In the genomic region with DNA sequence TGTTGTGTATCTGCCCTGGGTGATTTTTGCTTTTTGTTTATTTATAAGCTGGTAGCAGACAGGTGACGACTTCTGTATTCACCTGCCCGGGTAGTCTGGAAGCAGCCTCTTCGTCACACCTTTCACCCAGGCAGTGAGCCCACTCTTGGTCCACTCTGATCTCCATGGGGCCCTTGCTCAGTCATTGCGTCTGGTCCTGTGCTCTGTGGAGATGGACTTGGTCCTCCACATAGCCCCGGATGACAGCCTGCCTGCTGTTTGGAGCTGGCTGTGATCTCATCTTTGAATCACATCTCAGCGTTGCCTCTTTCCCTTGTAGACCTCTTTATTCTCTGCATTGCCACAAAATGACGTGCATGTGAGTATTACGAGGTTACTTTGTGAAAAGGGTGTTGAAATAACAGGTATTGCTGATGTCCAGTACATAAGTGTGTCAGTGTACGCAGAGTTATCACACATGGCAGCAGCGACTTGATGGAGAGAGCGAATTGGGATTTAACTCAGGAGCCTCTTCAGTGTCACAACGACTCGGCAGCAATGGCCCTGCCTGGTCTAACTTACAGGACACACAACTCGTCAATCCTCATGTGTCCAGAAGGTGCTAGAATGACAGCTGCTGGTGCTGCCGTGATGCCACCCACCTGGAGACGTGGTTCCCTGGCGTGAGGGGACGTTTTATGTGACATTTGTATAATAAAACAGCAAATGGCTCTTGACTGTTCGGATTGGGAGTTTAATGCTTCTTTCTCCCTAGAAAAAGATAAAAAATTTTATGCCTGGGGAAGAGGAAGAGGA, we compare ENCODE assay signal across 27 cellular contexts. TPM values are rescaled to one million over a fixed set of nuclear protein-coding genes. Genes with fewer than 3 reads are reported as not detected.
DNase-seq lines count a peak whose midpoint lies in the region; ATAC-seq and TF ChIP-seq lines count a peak whose summit lies in the region.
"Had no signal": no experiment of that assay in that cellular context is flagged by ENCODE, and none has a peak within 500 bp of the region (broad histone marks: within the 10 kb centered on the region; RNA-seq: fewer than 3 reads in every experiment).

No MANE protein-coding gene starts in this region.

- H3K4me2 ChIP-seq in GM23338: 0 out of 2 replicates have a peak overlapping the region, but pooled peaks have one; percentile 80
- H3K4me2 ChIP-seq: BLaER1 treated with 17β-estradiol and CSF1 and Interleukin-3, amounts not matched to agents 10 nM and 100 nM had no signal

- peak overlapping the region in 1 of 7 donors; percentile 70 for H3K27ac Mint-ChIP-seq in CD14-positive monocyte
- H3K27ac Mint-ChIP-seq in GM23338: no peak overlapping the region
- H3K27ac Mint-ChIP-seq in nephron progenitor cell: no peak overlapping the region
- no peak overlapping the region for H3K27ac Mint-ChIP-seq in activated T-helper 1 cell treated with anti-CD3 and anti-CD28 coated beads, Interleukin-12 subunit alpha, Interleukin-12 subunit beta, Interleukin-2, Interleukin-4 antibody, amounts not matched to agents 30 ng/mL and 10 ng/mL and 1 ng/mL, durations not matched to agents 14 hours and 24 hours and 36 hours
- H3K27ac Mint-ChIP-seq: activated T-cell treated with anti-CD3 and anti-CD28 coated beads, Interleukin-2, amount 50 U/mL, for 72 hours; dendritic cell treated with granulocyte-macrophage colony-stimulating factor and Interleukin-4, amounts not matched to agents 40 ng/mL and 50 ng/mL, for 4 days; T-helper 1 cell treated with Interleukin-12 subunit alpha and Interleukin-12 subunit beta and Interleukin-4 antibody, amounts not matched to agents 30 μg/mL and 1 μg/mL, for 36 hours had no signal

- ATAC-seq in GM23338 (no peak), GM21423 (IDR thresholded peaks at IDR 0.05; ENCODE audit: unreplicated experiment) (no peak)
- ATAC-seq: activated T-cell treated with anti-CD3 and anti-CD28 coated beads, Interleukin-2, amount 50 U/mL, for 72 hours; K562; left lung; SK-N-SH treated with all-trans-retinoic acid at 6 μM for 48 hours had no signal

- H3K4me3 ChIP-seq in GM23338: no peak overlapping the region
- H3K4me3 ChIP-seq: BLaER1 treated with 17β-estradiol and CSF1 and Interleukin-3, amounts not matched to agents 10 nM and 100 nM; K562; left lung had no signal

- no peaks in the 10 kb centered on the region for H3K9me2 ChIP-seq in GM23338 (ENCODE audit: insufficient read depth)

- no peaks in the 10 kb centered on the region for H3K4me1 Mint-ChIP-seq in CD14-positive monocyte
- H3K4me1 Mint-ChIP-seq in GM23338: peaks cover 39% of the 10 kb centered on the region
- peaks cover 39% of the 10 kb centered on the region for H3K4me1 Mint-ChIP-seq in nephron progenitor cell
- no peaks in the 10 kb centered on the region for H3K4me1 Mint-ChIP-seq in activated T-helper 1 cell treated with anti-CD3 and anti-CD28 coated beads, Interleukin-12 subunit alpha, Interleukin-12 subunit beta, Interleukin-2, Interleukin-4 antibody, amounts not matched to agents 30 ng/mL and 10 ng/mL and 1 ng/mL, durations not matched to agents 14 hours and 24 hours and 36 hours (ENCODE audit: low read depth)
- H3K4me1 Mint-ChIP-seq: central memory CD8-positive, alpha-beta T cell had no signal

- no peaks in the 10 kb centered on the region for H3K36me3 ChIP-seq in GM23338 (ENCODE audit: insufficient read depth)
- H3K36me3 ChIP-seq: BLaER1 treated with 17β-estradiol and CSF1 and Interleukin-3, amounts not matched to agents 10 nM and 100 nM; left lung had no signal

- TF ChIP-seq CTCF in CD14-positive monocyte (IDR thresholded peaks at IDR 0.05): no peak
- TF ChIP-seq CTCF in GM23338 (conservative IDR thresholded peaks at IDR 0.05; ENCODE audit: low read depth in 2 of 2): no peak
- no peak for TF ChIP-seq CTCF in nephron progenitor cell (IDR thresholded peaks at IDR 0.05)

- no peaks in the 10 kb centered on the region for H3K79me2 ChIP-seq in GM23338 (replicated peaks; ENCODE audit: insufficient read depth)

- peaks cover 35 to 48% (median 37%) of the 10 kb centered on the region in 3 donors for H3K27me3 Mint-ChIP-seq in CD14-positive monocyte (ENCODE audit: low read depth in 3 of 3)
- peaks cover 37% of the 10 kb centered on the region for H3K27me3 Mint-ChIP-seq in GM23338 (ENCODE audit: insufficient read depth, low read depth, poor library complexity)
- H3K27me3 Mint-ChIP-seq in nephron progenitor cell (ENCODE audit: low read depth, poor library complexity): peaks cover 25% of the 10 kb centered on the region
- H3K27me3 Mint-ChIP-seq in activated T-helper 1 cell treated with anti-CD3 and anti-CD28 coated beads, Interleukin-12 subunit alpha, Interleukin-12 subunit beta, Interleukin-2, Interleukin-4 antibody, amounts not matched to agents 30 ng/mL and 10 ng/mL and 1 ng/mL, durations not matched to agents 14 hours and 24 hours and 36 hours (ENCODE audit: insufficient read depth): peaks cover 25% of the 10 kb centered on the region

- peaks cover 11% of the 10 kb centered on the region for H3K4me1 ChIP-seq in GM23338 (ENCODE audit: insufficient read depth)

- H3F3A ChIP-seq in GM23338 (replicated peaks; ENCODE audit: low read depth): no peaks in the 10 kb centered on the region

- no peak overlapping the region for H3K27ac ChIP-seq in GM23338 (ENCODE audit: low read depth)
- H3K27ac ChIP-seq: BLaER1 treated with 17β-estradiol and CSF1 and Interleukin-3, amounts not matched to agents 10 nM and 100 nM; left lung had no signal

- no peak overlapping the region for H2AFZ ChIP-seq in GM23338

- H3K4me3 Mint-ChIP-seq in CD14-positive monocyte (peak overlapping the region in 1 of 2 donors; percentile 39), GM23338 (no peak overlapping the region; the same call in 2 of the 3 replicates), nephron progenitor cell (peak overlapping the region; percentile 29)
- H3K4me3 Mint-ChIP-seq in activated T-helper 1 cell treated with anti-CD3 and anti-CD28 coated beads, Interleukin-12 subunit alpha, Interleukin-12 subunit beta, Interleukin-2, Interleukin-4 antibody, amounts not matched to agents 30 ng/mL and 10 ng/mL and 1 ng/mL, durations not matched to agents 14 hours and 24 hours and 36 hours: no peak overlapping the region
- H3K4me3 Mint-ChIP-seq: activated T-cell treated with anti-CD3 and anti-CD28 coated beads, Interleukin-2, amount 50 U/mL, for 72 hours; central memory CD8-positive, alpha-beta T cell; dendritic cell treated with granulocyte-macrophage colony-stimulating factor and Interleukin-4, amounts not matched to agents 40 ng/mL and 50 ng/mL, for 4 days; T-helper 1 cell treated with Interleukin-12 subunit alpha and Interleukin-12 subunit beta and Interleukin-4 antibody, amounts not matched to agents 30 μg/mL and 1 μg/mL, for 36 hours had no signal

- H3K9me3 Mint-ChIP-seq in CD14-positive monocyte: peaks cover 0 to 2% (median 0%) of the 10 kb centered on the region in 7 donors
- no peaks in the 10 kb centered on the region for H3K9me3 Mint-ChIP-seq in GM23338
- no peaks in the 10 kb centered on the region for H3K9me3 Mint-ChIP-seq in nephron progenitor cell
- H3K9me3 Mint-ChIP-seq in activated T-helper 1 cell treated with anti-CD3 and anti-CD28 coated beads, Interleukin-12 subunit alpha, Interleukin-12 subunit beta, Interleukin-2, Interleukin-4 antibody, amounts not matched to agents 30 ng/mL and 10 ng/mL and 1 ng/mL, durations not matched to agents 14 hours and 24 hours and 36 hours: no peaks in the 10 kb centered on the region
- H3K9me3 Mint-ChIP-seq: activated T-cell treated with anti-CD3 and anti-CD28 coated beads, Interleukin-2, amount 50 U/mL, for 72 hours; central memory CD8-positive, alpha-beta T cell; dendritic cell treated with granulocyte-macrophage colony-stimulating factor and Interleukin-4, amounts not matched to agents 40 ng/mL and 50 ng/mL, for 4 days; T-helper 1 cell treated with Interleukin-12 subunit alpha and Interleukin-12 subunit beta and Interleukin-4 antibody, amounts not matched to agents 30 μg/mL and 1 μg/mL, for 36 hours had no signal

- intact Hi-C loops in CD14-positive monocyte (cut with micrococcal nuclease): no loop called here
- intact Hi-C loops in activated T-helper 1 cell treated with anti-CD3 and anti-CD28 coated beads, Interleukin-12 subunit alpha, Interleukin-12 subunit beta, Interleukin-2, Interleukin-4 antibody, amounts not matched to agents 30 ng/mL and 10 ng/mL and 1 ng/mL, durations not matched to agents 14 hours and 24 hours and 36 hours (cut with micrococcal nuclease): no loop called here

- H3K27me3 ChIP-seq in GM23338 (ENCODE audit: insufficient read depth): peaks cover 34% of the 10 kb centered on the region

- DNase-seq in CD14-positive monocyte (ENCODE audit: low spot score) (peak; percentile 3), GM23338 (ENCODE audit: low spot score) (no peak), NCI-H510A (lab: John Stamatoyannopoulos, UW) (peak; percentile 20), nephron progenitor cell (no peak), EL (no peak), AG20443 (ENCODE audit: low spot score) (no peak)
- DNase-seq in activated T-helper 1 cell treated with anti-CD3 and anti-CD28 coated beads, Interleukin-12 subunit alpha, Interleukin-12 subunit beta, Interleukin-2, Interleukin-4 antibody, amounts not matched to agents 30 ng/mL and 10 ng/mL and 1 ng/mL, durations not matched to agents 14 hours and 24 hours and 36 hours (ENCODE audit: low spot score): no peak
- DNase-seq: activated CD4-positive, alpha-beta T cell treated with anti-CD3 and anti-CD28 coated beads, Interleukin-2, amount 50 U/mL, for 48 hours; activated CD4-positive, CD25-positive, alpha-beta regulatory T cell treated with anti-CD3 and anti-CD28 coated beads, Interleukin-2, amount 50 U/mL, for 72 hours; activated naive CD4-positive, alpha-beta T cell treated with Interleukin-2 at 50 U/mL for 16 hours; activated T-cell treated with anti-CD3 and anti-CD28 coated beads, Interleukin-2, amount 50 U/mL, for 72 hours; left lung; NCI-H1048; NCI-H1930; NCI-H446 treated with DMSO at 0.1 percent for 48 hours; NK-92 treated with Interleukin-12 subunit alpha and Interleukin-12 subunit beta, amount 100 ng/mL, for 24 hours; stimulated activated CD4-positive, alpha-beta T cell treated with anti-CD3 and anti-CD28 coated beads, Interleukin-15, amount 100 ng/mL, for 24 hours; stimulated activated CD4-positive, alpha-beta T cell treated with anti-CD3 and anti-CD28 coated beads, Interleukin-4, amount 100 ng/mL, for 4 hours had no signal

- H4K20me1 ChIP-seq in GM23338 (replicated peaks; ENCODE audit: insufficient read depth): no peaks in the 10 kb centered on the region
- H4K20me1 ChIP-seq: BLaER1 treated with 17β-estradiol and CSF1 and Interleukin-3, amounts not matched to agents 10 nM and 100 nM had no signal

- no peaks in the 10 kb centered on the region for H3K36me3 Mint-ChIP-seq in CD14-positive monocyte
- no peaks in the 10 kb centered on the region for H3K36me3 Mint-ChIP-seq in GM23338 (ENCODE audit: low read depth)
- no peaks in the 10 kb centered on the region for H3K36me3 Mint-ChIP-seq in nephron progenitor cell (ENCODE audit: low read depth)
- no peaks in the 10 kb centered on the region for H3K36me3 Mint-ChIP-seq in activated T-helper 1 cell treated with anti-CD3 and anti-CD28 coated beads, Interleukin-12 subunit alpha, Interleukin-12 subunit beta, Interleukin-2, Interleukin-4 antibody, amounts not matched to agents 30 ng/mL and 10 ng/mL and 1 ng/mL, durations not matched to agents 14 hours and 24 hours and 36 hours (ENCODE audit: low read depth)

RNA-seq across cellular contexts. Expression of a gene that starts 24.2 kb away (rescaled TPM):
- polyA plus RNA-seq in CD14-positive monocyte (not detected), GM23338 (2016; fragmentation: Nextera tagmentation; extraction: Ambion mirVana) (2.0 and 2.1 TPM in 2 replicates)
- 1.0 TPM in 2 replicates for total RNA-seq in GM23338 (2014; rRNA removed; shearing (Covaris generic))
- total RNA-seq in activated T-helper 1 cell treated with anti-CD3 and anti-CD28 coated beads, Interleukin-12 subunit alpha, Interleukin-12 subunit beta, Interleukin-2, Interleukin-4 antibody, amounts not matched to agents 30 ng/mL and 10 ng/mL and 1 ng/mL, durations not matched to agents 14 hours and 24 hours and 36 hours: not detected in 2 replicates
- total RNA-seq: HT1080, left lung had no signal
- polyA plus RNA-seq: AG04450 had no signal

Comparison
In these comparisons a context has a peak if more than half of its experiments do, and no peak if none do; other contexts are left out.
1. DNase-seq: peak in CD14-positive monocyte (single experiment) and NCI-H510A (single experiment); none in GM23338 (single experiment), nephron progenitor cell (single experiment), EL (single experiment), AG20443 (single experiment) and activated T-helper 1 cell treated with anti-CD3 and anti-CD28 coated beads, Interleukin-12 subunit alpha, Interleukin-12 subunit beta, Interleukin-2, Interleukin-4 antibody, amounts not matched to agents 30 ng/mL and 10 ng/mL and 1 ng/mL, durations not matched to agents 14 hours and 24 hours and 36 hours (single experiment).